20 cellular contexts compared by ENCODE assay signal in the genomic region with DNA sequence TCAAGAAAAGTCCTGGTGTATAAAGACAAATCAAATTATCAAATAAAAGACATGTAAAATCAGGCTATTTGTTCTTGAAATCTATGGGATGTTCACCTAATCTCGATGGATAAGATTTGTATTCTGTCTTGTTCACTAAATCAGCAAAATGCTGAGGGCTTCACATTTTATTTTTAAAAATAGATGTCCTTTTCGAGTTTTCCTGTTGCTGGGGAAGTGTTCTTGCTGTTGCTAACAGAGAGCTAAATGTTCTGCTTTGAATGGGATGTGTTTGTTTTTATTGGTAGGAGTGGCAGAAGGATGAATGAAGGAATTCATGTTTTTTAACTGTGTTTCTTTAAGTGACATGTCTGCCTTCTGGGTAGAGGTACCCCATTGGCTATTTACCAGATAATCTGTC. TPM values are rescaled to one million over a fixed set of nuclear protein-coding genes. Genes with fewer than 3 reads are reported as not detected.
DNase-seq lines count a peak whose midpoint lies in the region; ATAC-seq lines count a peak whose summit lies in the region.
"Had no signal": no experiment of that assay in that cellular context is flagged by ENCODE, and none has a peak within 500 bp of the region (broad histone marks: within the 10 kb centered on the region; RNA-seq: fewer than 3 reads in every experiment).

No MANE protein-coding gene starts in this region.

- no peaks in the 10 kb centered on the region for H3K36me3 Mint-ChIP-seq in T-helper 17 cell (ENCODE audit: low read depth)
- H3K36me3 Mint-ChIP-seq: type B pancreatic cell had no signal

- no peaks in the 10 kb centered on the region for H3K9me3 ChIP-seq in T-helper 17 cell (ENCODE audit: control insufficient read depth, low read length, poor library complexity, severe bottlenecking)
- H3K9me3 ChIP-seq: BLaER1 had no signal

- ATAC-seq in Right ventricle myocardium superior (ENCODE audit: poor library complexity) (peak; percentile 68), left cardiac atrium (no peak), T-helper 17 cell (no peak), HG02763 (IDR thresholded peaks at IDR 0.05; ENCODE audit: unreplicated experiment) (no peak), HG03442 (IDR thresholded peaks at IDR 0.05; ENCODE audit: unreplicated experiment) (no peak)
- ATAC-seq: GM12878 had no signal

- H3K27me3 Mint-ChIP-seq in T-helper 17 cell, result no peaks in the 10 kb centered on the region
- H3K27me3 Mint-ChIP-seq: activated B cell treated with CpG ODN at 0.5 μM for 24 hours, progenitor cell of endocrine pancreas, type B pancreatic cell had no signal

- H3K4me3 Mint-ChIP-seq in T-helper 17 cell, result peak overlapping the region; percentile 36
- H3K4me3 Mint-ChIP-seq: activated B cell treated with CpG ODN at 0.5 μM for 24 hours, type B pancreatic cell had no signal

- H3K4me1 Mint-ChIP-seq in T-helper 17 cell, result peaks cover 19% of the 10 kb centered on the region

- peak overlapping the region; percentile 41 for H3K27ac Mint-ChIP-seq in T-helper 17 cell
- H3K27ac Mint-ChIP-seq: activated B cell treated with CpG ODN at 0.5 μM for 24 hours, progenitor cell of endocrine pancreas, type B pancreatic cell had no signal

- intact Hi-C loops in Right ventricle myocardium superior (cut with DNase I) (no loop called here), left cardiac atrium (cut with DNase I) (no loop called here)

- DNase-seq in Right ventricle myocardium superior (no peak), left cardiac atrium (no peak), T-helper 17 cell (no peak), medulla oblongata (ENCODE audit: extremely low spot score) (peak; percentile 60), A172 (ENCODE audit: low spot score) (no peak), NCI-H128 (lab: John Stamatoyannopoulos, UW; ENCODE audit: unreplicated experiment) (no peak)
- DNase-seq: activated B cell treated with CpG ODN at 0.5 μM for 24 hours; activated naive CD4-positive, alpha-beta T cell treated with anti-CD3 and anti-CD28 coated beads, Interleukin-2, amount 50 U/mL, for 16 hours; aorta; Calu3; KG1; MV-4-11; NCI-H524 treated with DMSO at 0.1 percent for 48 hours; SW 1271 had no signal

RNA-seq across cellular contexts. Expression of gene SNX13, which starts 7.3 kb away (rescaled TPM):
- 36.9 TPM for total RNA-seq in Right ventricle myocardium superior
- total RNA-seq in left cardiac atrium, result 10 to 100 TPM; 38.0 to 46.4 TPM
- 10 to 100 TPM; 29.2 to 29.6 TPM for total RNA-seq in T-helper 17 cell
- 39.3 and 50.4 TPM in 2 replicates for total RNA-seq in A172 (2014; rRNA removed; shearing (Covaris generic))
